1 cellular context compared by ENCODE assay signal in genomic region chr22:50182176-50183081, GRCh38.
TF ChIP-seq lines count a peak whose summit lies in the region.

No MANE protein-coding gene starts in this region.

TF ChIP-seq in WTC11, 78 proteins besides CTCF, POLR2A, EP300 and RAD21 (continued from another document):
- TF ChIP-seq ZNF281 (CRISPR knock-in tag; IDR thresholded peaks at IDR 0.05) = no peak
- TF ChIP-seq ZNF425 (CRISPR knock-in tag; conservative IDR thresholded peaks at IDR 0.05) = no peak
- no peak for TF ChIP-seq ZBTB43 (CRISPR knock-in tag; IDR thresholded peaks at IDR 0.05)
TF ChIP-seq in WTC11: peak in this region for 0.
